Comparison of ENCODE assay signal across 1 cellular context in the genomic region with DNA sequence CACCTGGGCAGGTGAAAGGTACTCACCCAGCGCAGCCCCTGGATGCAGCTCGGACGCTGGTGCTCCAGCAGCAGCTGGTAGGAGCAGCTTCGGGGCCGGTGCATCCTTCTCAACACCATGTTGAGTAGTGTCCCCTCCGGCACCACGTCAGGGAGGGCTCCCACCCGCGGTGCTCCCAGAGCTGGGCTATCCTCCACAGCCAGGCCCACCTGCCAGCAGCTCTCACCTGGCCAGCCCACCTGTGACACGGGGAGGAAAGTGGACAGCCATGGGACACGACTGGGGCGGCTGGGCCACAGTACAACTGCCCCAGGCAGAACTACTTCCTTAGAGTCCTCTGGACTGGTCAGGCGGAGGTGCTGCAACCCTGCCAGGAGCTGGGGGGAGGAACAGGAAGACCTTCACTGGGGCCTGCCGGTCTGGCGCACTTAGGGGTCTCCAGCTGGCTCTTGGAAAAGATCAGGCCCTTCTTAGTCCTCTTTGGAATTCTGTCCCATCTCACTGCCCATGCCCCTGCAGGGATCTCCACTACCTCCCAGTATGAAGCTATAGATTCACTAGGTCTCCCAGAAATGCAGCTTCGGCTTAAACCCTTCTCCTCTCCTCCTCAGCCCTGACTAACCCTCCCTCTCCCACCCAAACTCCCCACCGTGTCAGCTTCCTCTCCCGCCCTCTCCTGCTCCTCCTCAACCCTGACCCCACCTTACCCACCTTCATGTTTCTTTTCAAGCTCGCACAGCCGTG.
TF ChIP-seq lines count a peak whose summit lies in the region.

No MANE protein-coding gene starts in this region.

TF ChIP-seq in endothelial cell of umbilical vein, 7 proteins besides CTCF, POLR2A, EP300 and RAD21:
- no peak for TF ChIP-seq MYC (IDR thresholded peaks at IDR 0.05; ENCODE audit: low read depth, low read length)
- TF ChIP-seq MAX (IDR thresholded peaks at IDR 0.05; ENCODE audit: insufficient read depth, insufficient read length) = no peak
- TF ChIP-seq POLR2AphosphoS5 (IDR thresholded peaks at IDR 0.05; ENCODE audit: insufficient read depth, low read depth, low read length) = peak; percentile 35
- no peak for TF ChIP-seq FOS (IDR thresholded peaks at IDR 0.05; ENCODE audit: borderline replicate concordance, insufficient read depth, low read length)
- no peak for TF ChIP-seq EZH2 (IDR thresholded peaks at IDR 0.05; ENCODE audit: borderline replicate concordance, low read depth, low read length, severe bottlenecking)
